Comparison of ENCODE assay signal across 18 cellular contexts in the genomic region with DNA sequence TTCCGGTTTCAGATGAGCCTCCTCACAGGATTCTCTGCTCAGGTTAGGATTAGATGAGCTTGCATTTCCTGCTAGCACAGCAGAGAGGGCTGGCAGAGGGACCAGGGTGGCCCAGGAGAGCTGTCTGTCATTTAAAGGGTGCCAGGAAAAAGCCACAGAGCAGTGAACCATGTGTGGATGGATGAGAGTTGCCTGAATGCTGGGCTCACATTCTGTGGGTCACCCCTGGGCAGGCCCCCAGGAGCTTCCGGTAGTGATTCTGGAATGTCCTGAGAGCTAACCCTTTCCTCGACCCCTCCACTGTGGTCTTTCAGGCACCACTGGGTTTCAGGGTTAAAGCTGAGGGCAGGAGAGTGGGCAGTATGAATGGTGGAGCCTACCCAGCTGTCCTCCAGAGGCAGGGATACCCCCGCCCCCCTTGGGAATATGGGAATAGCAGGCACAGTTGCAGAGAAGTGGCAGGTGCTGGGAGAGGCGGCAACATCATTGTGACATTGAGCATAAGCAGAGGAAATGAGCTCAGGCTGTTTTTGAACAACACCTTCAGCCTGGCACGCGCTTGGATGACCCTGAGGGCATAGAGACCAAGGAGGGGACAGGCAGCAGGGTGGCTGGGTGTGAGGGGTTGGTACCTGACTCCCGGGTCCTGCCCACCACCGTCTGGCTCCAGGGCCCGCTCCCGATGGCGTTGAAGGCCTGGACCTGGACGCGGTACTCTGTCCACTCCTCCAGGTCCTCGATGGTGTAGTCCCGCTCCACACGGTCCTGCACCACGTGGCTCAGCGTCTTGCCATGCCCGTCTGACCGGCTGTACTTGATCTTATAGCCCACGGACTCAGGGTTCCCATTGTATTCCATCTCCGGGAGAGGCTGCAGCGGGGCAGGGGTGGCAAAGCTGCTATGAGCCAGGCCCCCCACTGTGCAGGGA.
DNase-seq lines count a peak whose midpoint lies in the region; ATAC-seq and TF ChIP-seq lines count a peak whose summit lies in the region.
"Had no signal": no experiment of that assay in that cellular context is flagged by ENCODE, and none has a peak within 500 bp of the region (broad histone marks: within the 10 kb centered on the region; RNA-seq: fewer than 3 reads in every experiment).

No MANE protein-coding gene starts in this region.

- peak; percentile 3 for DNase-seq in NCI-H1105 treated with DMSO at 0.1 percent for 48 hours (lab: John Stamatoyannopoulos, UW)
- DNase-seq in NCI-H1105 (lab: John Stamatoyannopoulos, UW) = no peak
- DNase-seq in NCI-H510A (lab: John Stamatoyannopoulos, UW) = peak; percentile 46
- peak; percentile 18 for DNase-seq in kidney tubule cell (ENCODE audit: low spot score)
- no peak for DNase-seq in upper lobe of right lung
- no peak for DNase-seq in effector CD8-positive, alpha-beta T cell (lab: John Stamatoyannopoulos, UW)
- DNase-seq in activated gamma-delta T cell treated with Interleukin-2 at 50 U/mL for 16 hours = no peak
- no peak for DNase-seq in DMS114 treated with DMSO at 0.1 percent for 48 hours (lab: John Stamatoyannopoulos, UW; ENCODE audit: unreplicated experiment)
- DNase-seq: amniotic stem cell; CD4-positive, alpha-beta T cell; left ventricle myocardium inferior; NCI-H1930; NK-92 treated with Interleukin-12 subunit alpha and Interleukin-12 subunit beta, amount 100 ng/mL, for 24 hours; T-helper 17 cell; thyroid gland had no signal

- no peaks in the 10 kb centered on the region for H3K9me3 ChIP-seq in upper lobe of right lung
- H3K9me3 ChIP-seq: left ventricle myocardium inferior, pancreas, thyroid gland had no signal

- H3K4me1 ChIP-seq in upper lobe of right lung = no peaks in the 10 kb centered on the region
- H3K4me1 ChIP-seq: left ventricle myocardium inferior, pancreas, thyroid gland had no signal

- TF ChIP-seq CTCF in upper lobe of right lung (IDR thresholded peaks at IDR 0.05) = no peak

- H3K4me3 ChIP-seq in upper lobe of right lung = no peak overlapping the region
- H3K4me3 ChIP-seq: left ventricle myocardium inferior, pancreas, smooth muscle cell, thyroid gland had no signal

- no peaks in the 10 kb centered on the region for H3K36me3 ChIP-seq in upper lobe of right lung
- H3K36me3 ChIP-seq: left ventricle myocardium inferior, pancreas, thyroid gland had no signal

- H3K27ac ChIP-seq in upper lobe of right lung = no peak overlapping the region
- H3K27ac ChIP-seq: left ventricle myocardium inferior, pancreas, thyroid gland had no signal

- intact Hi-C loops in upper lobe of right lung (cut with DNase I) = no loop called here

- no peaks in the 10 kb centered on the region for H3K27me3 ChIP-seq in upper lobe of right lung
- H3K27me3 ChIP-seq: pancreas, thyroid gland had no signal

- peak; percentile 4 for ATAC-seq in upper lobe of right lung
- ATAC-seq: pancreas, T-helper 17 cell, WTC11 had no signal

Comparison
In these comparisons a context has a peak if more than half of its experiments do, and no peak if none do; other contexts are left out.
1. DNase-seq: peak in NCI-H1105 treated with DMSO at 0.1 percent for 48 hours (single experiment), NCI-H510A (single experiment) and kidney tubule cell (single experiment); none in NCI-H1105 (single experiment), upper lobe of right lung (single experiment), effector CD8-positive, alpha-beta T cell (single experiment), activated gamma-delta T cell treated with Interleukin-2 at 50 U/mL for 16 hours (single experiment) and DMS114 treated with DMSO at 0.1 percent for 48 hours (single experiment).